ENCODE assay signal across 8 cellular contexts in genomic region chr7:75878769-75879596, GRCh38. TPM values are rescaled to one million over a fixed set of nuclear protein-coding genes. Genes with fewer than 3 reads are reported as not detected.
DNase-seq lines count a peak whose midpoint lies in the region; ATAC-seq and TF ChIP-seq lines count a peak whose summit lies in the region.

RHBDD2 (plus strand) TSS chr7:75879034; CDS start chr7:75879083, 49 bp downstream.

- TF ChIP-seq EP300 in ovary (IDR thresholded peaks at IDR 0.05): no peak

- POLR2A ChIA-PET in activated naive CD8-positive, alpha-beta T cell treated with anti-CD3 and anti-CD28 coated beads, Interleukin-2, amount 10 ng/mL, durations not matched to agents 7 days and 5 days (lab: Charles Lee): interaction anchor here (0.6 to 2.6 kb wide), 7 partner anchors 11 to 1221 kb away, joined by 3 to 16 read pairs (median 3); partner anchors contain the start of genes GTF2I and POR

- H3K4me1 ChIP-seq in ovary (ENCODE audit: insufficient read depth) (peaks cover 6% of the 10 kb centered on the region), thymus (ENCODE audit: control insufficient read depth, insufficient read depth, low read length) (peaks cover 10% of the 10 kb centered on the region)

- H3K36me3 ChIP-seq in SU-DHL-6 (ENCODE audit: low read length): no peaks in the 10 kb centered on the region
- H3K36me3 ChIP-seq in ovary: no peaks in the 10 kb centered on the region
- peaks cover 26% of the 10 kb centered on the region for H3K36me3 ChIP-seq in thymus (ENCODE audit: control insufficient read depth, insufficient read depth)

- H3K27me3 ChIP-seq in SU-DHL-6 (ENCODE audit: low read length): no peaks in the 10 kb centered on the region
- H3K27me3 ChIP-seq in ovary: no peaks in the 10 kb centered on the region
- H3K27me3 ChIP-seq in thymus (ENCODE audit: control insufficient read depth, insufficient read depth): no peaks in the 10 kb centered on the region

- DNase-seq in GM12864 (ENCODE audit: low read depth) (peak; percentile 77), NCI-H1417 (lab: John Stamatoyannopoulos, UW) (peak; percentile 97 to 98 (median 97)), head of caudate nucleus (peak; percentile 91 to 99 (median 96)), ovary (peak; percentile 96 to 98 (median 98))
- peak; percentile 91 for DNase-seq in activated naive CD8-positive, alpha-beta T cell treated with anti-CD3 and anti-CD28 coated beads, Interleukin-2, amount 10 ng/mL, durations not matched to agents 7 days and 5 days

- TF ChIP-seq POLR2A in ovary (IDR thresholded peaks at IDR 0.05): peak; percentile 96

- H3K4me3 Mint-ChIP-seq in activated naive CD8-positive, alpha-beta T cell treated with anti-CD3 and anti-CD28 coated beads, Interleukin-2, amount 10 ng/mL, durations not matched to agents 7 days and 5 days: peak within 1 kb of the TSS; percentile 98

- H3K9me3 Mint-ChIP-seq in activated naive CD8-positive, alpha-beta T cell treated with anti-CD3 and anti-CD28 coated beads, Interleukin-2, amount 10 ng/mL, durations not matched to agents 7 days and 5 days: no peaks in the 10 kb centered on the region

- H2AFZ ChIP-seq in SU-DHL-6 (ENCODE audit: low read depth, low read length, severe bottlenecking): peak within 1 kb of the TSS; percentile 81

- intact Hi-C loops in head of caudate nucleus (cut with DNase I): loop anchor here (5.0 kb wide), 1 partner anchor 38 kb away; the partner anchor contains the start of gene POR
- intact Hi-C loops in ovary (cut with DNase I): loop anchor here in 2 of 4 donors (10.0 kb wide), 2 partner anchors 116 to 136 kb away; partner anchors contain the start of gene TMEM120A (in 1 of the 2)

- peak within 1 kb of the TSS; percentile 76 for H3K9ac ChIP-seq in SU-DHL-6 (ENCODE audit: low read length)

- peaks cover 19% of the 10 kb centered on the region for H3K4me1 Mint-ChIP-seq in activated naive CD8-positive, alpha-beta T cell treated with anti-CD3 and anti-CD28 coated beads, Interleukin-2, amount 10 ng/mL, durations not matched to agents 7 days and 5 days

- peak within 1 kb of the TSS; percentile 76 for H3K4me2 ChIP-seq in SU-DHL-6 (ENCODE audit: low read depth, low read length, poor library complexity, severe bottlenecking)

- H3K9me2 ChIP-seq in SU-DHL-6 (replicated peaks; ENCODE audit: insufficient read depth, low read length): no peaks in the 10 kb centered on the region

- H3K27ac ChIP-seq in SU-DHL-6 (ENCODE audit: low read depth, low read length): peak within 1 kb of the TSS; percentile 22; the same call in 1 of the 2 replicates
- peak within 1 kb of the TSS; percentile 74 to 80 for H3K27ac ChIP-seq in ovary
- peak within 1 kb of the TSS; percentile 90 for H3K27ac ChIP-seq in thymus (ENCODE audit: low read depth)

- H3K4me3 ChIP-seq in GM12864 (ENCODE audit: low read depth, low read length) (peak within 1 kb of the TSS; percentile 74), SU-DHL-6 (ENCODE audit: insufficient read depth, low read length, poor library complexity, severe bottlenecking) (peak within 1 kb of the TSS; percentile 70), ovary (peak within 1 kb of the TSS; percentile 68), thymus (ENCODE audit: low read length) (peak within 1 kb of the TSS; percentile 88)

- no peak for TF ChIP-seq CTCF in GM12864 (IDR thresholded peaks at IDR 0.05; ENCODE audit: low read depth, low read length, missing control alignments)
- no peak for TF ChIP-seq CTCF in SU-DHL-6 (IDR thresholded peaks at IDR 0.05; ENCODE audit: insufficient read depth, low read length, poor library complexity, severe bottlenecking)
- TF ChIP-seq CTCF in ovary (IDR thresholded peaks at IDR 0.05): peak in 2 of 3 donors; percentile 42 to 49

- H4K20me1 ChIP-seq in SU-DHL-6 (ENCODE audit: low read depth, low read length): no peaks in the 10 kb centered on the region

- WGBS in ovary, 3 donors: 0 to 1% (median 0%) methylated on average over 57 to 62 of the region's 64 CpGs
- 2% methylated on average over 62 of the region's 64 CpGs for WGBS in thymus

- no peaks in the 10 kb centered on the region for H3F3A ChIP-seq in SU-DHL-6 (ENCODE audit: insufficient read depth)

- ATAC-seq in HG02763 (IDR thresholded peaks at IDR 0.05; ENCODE audit: unreplicated experiment): peak; percentile 95
- ATAC-seq in activated naive CD8-positive, alpha-beta T cell treated with anti-CD3 and anti-CD28 coated beads, Interleukin-2, amount 10 ng/mL, durations not matched to agents 7 days and 5 days (ENCODE audit: low read depth): peak; percentile 91

- H3K27me3 Mint-ChIP-seq in activated naive CD8-positive, alpha-beta T cell treated with anti-CD3 and anti-CD28 coated beads, Interleukin-2, amount 10 ng/mL, durations not matched to agents 7 days and 5 days: no peaks in the 10 kb centered on the region

- H3K9me3 ChIP-seq in SU-DHL-6 (ENCODE audit: insufficient read depth, low read length): no peaks in the 10 kb centered on the region
- H3K9me3 ChIP-seq in ovary: no peaks in the 10 kb centered on the region
- no peaks in the 10 kb centered on the region for H3K9me3 ChIP-seq in thymus (ENCODE audit: control insufficient read depth)

- peaks cover 12% of the 10 kb centered on the region for H3K36me3 Mint-ChIP-seq in activated naive CD8-positive, alpha-beta T cell treated with anti-CD3 and anti-CD28 coated beads, Interleukin-2, amount 10 ng/mL, durations not matched to agents 7 days and 5 days

- peaks cover 7% of the 10 kb centered on the region for H3K79me2 ChIP-seq in SU-DHL-6 (ENCODE audit: insufficient read depth, low read length)

- H3K27ac Mint-ChIP-seq in activated naive CD8-positive, alpha-beta T cell treated with anti-CD3 and anti-CD28 coated beads, Interleukin-2, amount 10 ng/mL, durations not matched to agents 7 days and 5 days: peak within 1 kb of the TSS; percentile 85

RNA-seq across cellular contexts. Expression of gene RHBDD2, which starts in this region (rescaled TPM):
- 10 to 100 TPM; 32.2 to 33.1 TPM for total RNA-seq in activated naive CD8-positive, alpha-beta T cell treated with anti-CD3 and anti-CD28 coated beads, Interleukin-2, amount 10 ng/mL, durations not matched to agents 7 days and 5 days
- total RNA-seq in ovary: 10 to 100 TPM; 26.6 to 83.2 (median 68.5) TPM
- polyA plus RNA-seq in ovary: 10 to 100 TPM; 78.9 to 99.3 TPM
- polyA plus RNA-seq in thymus: 90.7 TPM

Comparison
In these comparisons a context has a peak if more than half of its experiments do, and no peak if none do; other contexts are left out.
1. Peak in every context shown above with its lines: DNase-seq, ATAC-seq, H3K4me3 ChIP-seq and H3K27ac ChIP-seq.
2. CTCF ChIP-seq: peak in ovary (2 of 3); none in GM12864 (single experiment) and SU-DHL-6 (single experiment).
3. H3K27ac ChIP-seq: peak in every context shown above with its lines; median percentile 90 in thymus; 77 in ovary; 22 in SU-DHL-6.